Comparison of ENCODE assay signal across 29 cellular contexts in genomic region chr3:62376906-62377865, GRCh38. TPM values are rescaled to one million over a fixed set of nuclear protein-coding genes. Genes with fewer than 3 reads are reported as not detected.
"Had no signal": no experiment of that assay in that cellular context is flagged by ENCODE, and none has a peak within 500 bp of the region (broad histone marks: within the 10 kb centered on the region; RNA-seq: fewer than 3 reads in every experiment).

No MANE protein-coding gene starts in this region.

- H3K4me3 Mint-ChIP-seq: activated B cell treated with CpG ODN at 0.5 μM for 24 hours; activated CD4-positive, alpha-beta T cell treated with anti-CD3 and anti-CD28 coated beads, Interleukin-2, amount 10 ng/mL, durations not matched to agents 24 days and 14 days; activated CD8-positive, alpha-beta T cell treated with anti-CD3 and anti-CD28 coated beads, Interleukin-2, amount 10 ng/mL, durations not matched to agents 7 days and 5 days; activated naive CD8-positive, alpha-beta T cell treated with anti-CD3 and anti-CD28 coated beads for 36 hours; central memory CD8-positive, alpha-beta T cell; naive thymus-derived CD8-positive, alpha-beta T cell had no signal

- H3K4me1 Mint-ChIP-seq: activated B cell treated with CpG ODN at 0.5 μM for 24 hours; activated CD4-positive, alpha-beta T cell treated with anti-CD3 and anti-CD28 coated beads, Interleukin-2, amount 10 ng/mL, durations not matched to agents 24 days and 14 days; central memory CD8-positive, alpha-beta T cell had no signal

- H3K9me3 ChIP-seq: heart left ventricle, left lung, right atrium auricular region, tibial nerve had no signal

- H3K9me3 Mint-ChIP-seq: activated B cell treated with CpG ODN at 0.5 μM for 24 hours; activated CD4-positive, alpha-beta T cell treated with anti-CD3 and anti-CD28 coated beads, Interleukin-2, amount 10 ng/mL, durations not matched to agents 24 days and 14 days; activated naive CD8-positive, alpha-beta T cell treated with anti-CD3 and anti-CD28 coated beads for 36 hours; central memory CD8-positive, alpha-beta T cell; naive thymus-derived CD8-positive, alpha-beta T cell had no signal

- H3K36me3 ChIP-seq: brain microvascular endothelial cell, heart left ventricle, left lung, right atrium auricular region, tibial nerve had no signal

- DNase-seq: activated B cell treated with CpG ODN at 0.5 μM for 24 hours; activated CD4-positive, alpha-beta T cell treated with anti-CD3 and anti-CD28 coated beads, Interleukin-2, amount 10 ng/mL, durations not matched to agents 24 days and 14 days; activated CD8-positive, alpha-beta memory T cell treated with anti-CD3 and anti-CD28 coated beads, Interleukin-2, amount 50 U/mL, for 4 hours; activated CD8-positive, alpha-beta T cell treated with anti-CD3 and anti-CD28 coated beads, Interleukin-2, amount 10 ng/mL, durations not matched to agents 7 days and 5 days; activated gamma-delta T cell; activated naive CD8-positive, alpha-beta T cell treated with anti-CD3 and anti-CD28 coated beads for 36 hours; activated T-cell treated with anti-CD3 and anti-CD28 coated beads, Interleukin-2, amount 50 U/mL, for 48 hours; brain microvascular endothelial cell; cortex of kidney; effector CD8-positive, alpha-beta T cell; heart left ventricle; mammary epithelial cell; naive thymus-derived CD8-positive, alpha-beta T cell; nucleus accumbens; small intestine; stimulated activated CD4-positive, alpha-beta T cell treated with anti-CD3 and anti-CD28 coated beads, Interleukin-4, amount 100 ng/mL, for 4 hours; stimulated activated CD8-positive, alpha-beta memory T cell treated with anti-CD3 and anti-CD28 coated beads, Interleukin-4, amount 100 ng/mL, for 48 hours; stimulated activated naive CD4-positive, alpha-beta T cell treated with Interleukin-2 at 50 U/mL for 16 hours; substantia nigra had no signal

- ATAC-seq: activated CD8-positive, alpha-beta T cell treated with anti-CD3 and anti-CD28 coated beads, Interleukin-2, amount 10 ng/mL, durations not matched to agents 7 days and 5 days; heart left ventricle; left lung; naive thymus-derived CD8-positive, alpha-beta T cell had no signal

- H3K27ac Mint-ChIP-seq: activated B cell treated with CpG ODN at 0.5 μM for 24 hours; activated CD4-positive, alpha-beta T cell treated with anti-CD3 and anti-CD28 coated beads, Interleukin-2, amount 10 ng/mL, durations not matched to agents 24 days and 14 days; activated CD8-positive, alpha-beta T cell treated with anti-CD3 and anti-CD28 coated beads, Interleukin-2, amount 10 ng/mL, durations not matched to agents 7 days and 5 days; activated naive CD8-positive, alpha-beta T cell treated with anti-CD3 and anti-CD28 coated beads for 36 hours; naive thymus-derived CD8-positive, alpha-beta T cell had no signal

- H3K27ac ChIP-seq: brain microvascular endothelial cell, epithelial cell of prostate, heart left ventricle, left lung, right atrium auricular region, tibial nerve had no signal

- H3K4me3 ChIP-seq: left lung, right atrium auricular region, tibial nerve had no signal

- H3K36me3 Mint-ChIP-seq: activated naive CD8-positive, alpha-beta T cell treated with anti-CD3 and anti-CD28 coated beads for 36 hours had no signal

RNA-seq across cellular contexts. Expression of gene FEZF2, which starts 3.8 kb away (rescaled TPM):
- total RNA-seq: activated B cell treated with CpG ODN at 0.5 μM for 24 hours; activated CD4-positive, alpha-beta T cell treated with anti-CD3 and anti-CD28 coated beads, Interleukin-2, amount 10 ng/mL, durations not matched to agents 24 days and 14 days; activated CD8-positive, alpha-beta T cell treated with anti-CD3 and anti-CD28 coated beads, Interleukin-2, amount 10 ng/mL, durations not matched to agents 7 days and 5 days; activated naive CD8-positive, alpha-beta T cell treated with anti-CD3 and anti-CD28 coated beads for 36 hours; fibroblast of lung; heart left ventricle; left lung; mammary epithelial cell; mucosa of gallbladder; naive thymus-derived CD8-positive, alpha-beta T cell; posterior vena cava; right atrium auricular region; T-helper 2 cell treated with Interferon-gamma antibody and Interleukin-4, amounts not matched to agents 100 ng/mL and 5 ng/mL, for 36 hours; tibial nerve had no signal
- polyA plus RNA-seq: fibroblast of lung; heart left ventricle; keratinocyte; mammary epithelial cell; naive thymus-derived CD8-positive, alpha-beta T cell; small intestine had no signal
